ENCODE assay signal across 1 cellular context in genomic region chr10:47553214-47553859, GRCh38.
A peak's percentile ranks its signal among the peaks of the same experiment; 100 is the strongest.
TF ChIP-seq lines count a peak whose summit lies in the region.

No MANE protein-coding gene starts in this region.

TF ChIP-seq in K562, 482 proteins besides CTCF, POLR2A, EP300 and RAD21 (continued from another document):
- TF ChIP-seq PKNOX1 (IDR thresholded peaks at IDR 0.05) (peak; percentile 64), ETS1 (conservative IDR thresholded peaks at IDR 0.05; ENCODE audit: control insufficient read depth, low read depth, low read length) (peak; percentile 75; the same call in 1 of the 2 replicates), BCOR (IDR thresholded peaks at IDR 0.05) (0 out of 2 replicates have a peak, but pooled peaks have one; percentile 25), ZFX (CRISPR knock-in tag; IDR thresholded peaks at IDR 0.05) (peak; percentile 32; the same call in 1 of the 2 replicates), MTA3 (IDR thresholded peaks at IDR 0.05; ENCODE audit: borderline replicate concordance) (peak; percentile 75; the same call in 1 of the 2 replicates), ARID1B (IDR thresholded peaks at IDR 0.05) (peak; percentile 24), CC2D1A (IDR thresholded peaks at IDR 0.05) (peak; percentile 100), ZNF639 (CRISPR knock-in tag; conservative IDR thresholded peaks at IDR 0.05 in 1 of 2, IDR thresholded peaks at IDR 0.05 in 1 of 2) (peak in 1 of 2 experiments; percentile 47; a peak in 1 of 4 replicates), KAT8 (IDR thresholded peaks at IDR 0.05; ENCODE audit: low read depth) (0 out of 2 replicates have a peak, but pooled peaks have one; percentile 43), SIN3B (IDR thresholded peaks at IDR 0.05; ENCODE audit: low read depth) (peak; percentile 91), RCOR1 (IDR thresholded peaks at IDR 0.05; ENCODE audit: borderline replicate concordance in 1 of 2, low read depth in 2 of 2, low read length in 2 of 2) (0 out of 4 replicates have a peak, but pooled peaks of 1 of the 2 experiments have one; percentile 9), E2F8 (IDR thresholded peaks at IDR 0.05; ENCODE audit: low read depth, partially characterized antibody) (peak; percentile 76), SIN3A (IDR thresholded peaks at IDR 0.05; ENCODE audit: borderline replicate concordance in 2 of 2, control insufficient read depth in 1 of 2, low read depth in 2 of 2, low read length in 2 of 2) (peak in 1 of 2 experiments; percentile 43; a peak in 1 of 4 replicates)
